Comparison of ENCODE assay signal across 20 cellular contexts in genomic region chr11:114284914-114285313, GRCh38. TPM values are rescaled to one million over a fixed set of nuclear protein-coding genes. Genes with fewer than 3 reads are reported as not detected.
"Had no signal": no experiment of that assay in that cellular context is flagged by ENCODE, and none has a peak within 500 bp of the region (broad histone marks: within the 10 kb centered on the region; RNA-seq: fewer than 3 reads in every experiment).

No MANE protein-coding gene starts in this region.

- H3K79me2 ChIP-seq: parathyroid adenoma had no signal

- H3K36me3 ChIP-seq: gastrocnemius medialis, lower lobe of right lung, neural progenitor cell, right lobe of liver, stomach, thyroid gland had no signal

- H3K4me1 ChIP-seq: parathyroid adenoma had no signal

- H3K4me3 ChIP-seq: dorsolateral prefrontal cortex, gastrocnemius medialis, lower lobe of right lung, mucosa of descending colon, neural progenitor cell, right lobe of liver, smooth muscle cell, stomach, thyroid gland had no signal

- H3K9me3 ChIP-seq: gastrocnemius medialis, lower lobe of right lung, mucosa of descending colon, right lobe of liver, stomach, thyroid gland had no signal

- H3K27me3 ChIP-seq: dorsolateral prefrontal cortex, gastrocnemius medialis, neural progenitor cell, right lobe of liver, stomach, thyroid gland had no signal

- H2AFZ ChIP-seq: neural progenitor cell, parathyroid adenoma had no signal

- H3K4me2 ChIP-seq: neural progenitor cell had no signal

- H3K9ac ChIP-seq: neural progenitor cell, parathyroid adenoma had no signal

- DNase-seq: dorsolateral prefrontal cortex; effector CD4-positive, alpha-beta T cell; gastrocnemius medialis; head of caudate nucleus; left ventricle myocardium superior; lower lobe of right lung; mucosa of descending colon; naive B cell; right lobe of liver; stimulated activated CD4-positive, alpha-beta T cell treated with anti-CD3 and anti-CD28 coated beads, Interleukin-12 subunit alpha, Interleukin-12 subunit beta, amount 100 ng/mL, for 4 hours; stimulated activated CD4-positive, alpha-beta T cell treated with anti-CD3 and anti-CD28 coated beads, Interleukin-1b, Interleukin-23, amount 100 ng/mL, for 48 hours; stimulated activated CD4-positive, alpha-beta T cell treated with anti-CD3 and anti-CD28 coated beads, Interleukin-4, amount 100 ng/mL, for 24 hours; stimulated activated naive CD4-positive, alpha-beta T cell treated with Interleukin-2 at 50 U/mL for 16 hours; stomach; thyroid gland had no signal

- ATAC-seq: lower lobe of right lung; stimulated activated effector memory CD8-positive, alpha-beta T cell treated with anti-CD3 and anti-CD28 coated beads, Interleukin-12 subunit alpha, Interleukin-12 subunit beta, amount 100 ng/mL, for 72 hours had no signal

- H3K27ac ChIP-seq: dorsolateral prefrontal cortex, gastrocnemius medialis, lower lobe of right lung, neural progenitor cell, parathyroid adenoma, stomach, thyroid gland had no signal

RNA-seq across cellular contexts. Expression of gene NNMT, which starts 11.3 kb away (rescaled TPM):
- total RNA-seq: temporal lobe had no signal
